Comparison of ENCODE assay signal across 12 cellular contexts in the genomic region with DNA sequence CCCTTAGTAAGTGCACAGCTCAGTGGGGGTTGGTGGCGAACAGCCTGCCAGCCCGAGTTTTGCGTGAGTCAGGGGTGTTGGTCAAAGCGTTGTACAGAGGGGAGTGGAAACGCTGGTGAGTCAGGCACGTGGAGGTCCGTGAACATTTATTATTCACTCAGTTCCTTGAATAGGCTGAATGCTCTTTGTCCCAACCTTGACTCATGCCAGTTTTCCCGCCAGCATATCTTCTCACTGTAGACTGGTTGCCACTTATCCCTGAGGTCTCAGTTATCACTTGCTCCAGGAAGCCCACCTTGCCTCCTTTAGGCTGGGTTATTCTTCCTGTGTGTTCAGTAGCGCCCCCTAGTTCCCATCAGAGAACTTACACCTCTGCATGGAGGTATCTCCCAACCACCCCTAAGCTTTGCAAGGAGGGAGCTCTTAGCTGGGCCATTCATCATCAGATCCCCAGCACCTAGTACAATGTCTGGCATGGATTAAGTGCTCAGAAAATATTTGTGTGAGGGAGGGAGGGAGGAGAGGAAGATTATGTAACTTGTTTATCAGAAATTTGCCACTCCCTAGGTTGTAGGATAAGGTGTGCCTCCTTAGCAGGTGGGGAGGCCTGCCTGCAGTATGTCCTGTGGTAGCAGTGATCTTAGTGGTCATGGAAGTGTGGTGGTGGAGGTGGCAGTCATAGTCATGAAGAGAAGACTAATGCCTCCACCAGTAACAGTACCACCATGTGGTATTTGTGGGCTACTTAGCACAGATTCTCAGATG.
DNase-seq lines count a peak whose midpoint lies in the region; ATAC-seq, FAIRE-seq and TF ChIP-seq lines count a peak whose summit lies in the region.
"Had no signal": no experiment of that assay in that cellular context is flagged by ENCODE, and none has a peak within 500 bp of the region (broad histone marks: within the 10 kb centered on the region; RNA-seq: fewer than 3 reads in every experiment).

No MANE protein-coding gene starts in this region.

- H2AK5ac ChIP-seq in IMR-90 (ENCODE audit: low read depth, low read length): peak overlapping the region; percentile 13

- no peak overlapping the region for H2BK15ac ChIP-seq in IMR-90 (ENCODE audit: low read depth, low read length)

- H3K27me3 ChIP-seq in IMR-90 (ENCODE audit: control insufficient read depth, insufficient read depth, low read length) (no peaks in the 10 kb centered on the region), GM12878 (replicated peaks in 1 of 2; ENCODE audit: control insufficient read depth in 2 of 2, insufficient read depth in 2 of 2, low read length in 1 of 2) (no peaks in the 10 kb centered on the region), right lobe of liver (no peaks in the 10 kb centered on the region), tibial nerve (no peaks in the 10 kb centered on the region)

- no peak overlapping the region for H3K56ac ChIP-seq in IMR-90 (ENCODE audit: extremely low read depth, insufficient read depth, low read length)

- ATAC-seq in IMR-90 (ENCODE audit: low read depth) (peak; percentile 58), GM12878 (peak; percentile 69), right lobe of liver (no peak)

- dilution Hi-C loops in IMR-90 (cut with HindIII; ENCODE audit: low sequenced_read_pairs, unreplicated experiment): no loop called here

- peak; percentile 6; the same call in 1 of the 2 replicates for TF ChIP-seq RAD21 in IMR-90 (IDR thresholded peaks at IDR 0.05; ENCODE audit: low read length)
- no peak for TF ChIP-seq RAD21 in GM12878 (IDR thresholded peaks at IDR 0.05; ENCODE audit: insufficient read depth, low read depth, low read length)

- H3K4ac ChIP-seq in IMR-90 (ENCODE audit: low read depth, low read length): peak overlapping the region; percentile 54

- no peak overlapping the region for H3K18ac ChIP-seq in IMR-90 (ENCODE audit: low read depth, low read length)

- peaks cover 41% of the 10 kb centered on the region for H3K36me3 ChIP-seq in IMR-90 (ENCODE audit: control insufficient read depth, insufficient read depth, low read length)
- H3K36me3 ChIP-seq in GM12878 (ENCODE audit: control insufficient read depth in 2 of 2, insufficient read depth in 2 of 2, low read length in 1 of 2): peaks cover 5 to 9% of the 10 kb centered on the region in 2 experiments; a peak in 3 of 4 replicates
- H3K36me3 ChIP-seq in right lobe of liver: no peaks in the 10 kb centered on the region
- H3K36me3 ChIP-seq in tibial nerve: peaks cover 0 to 17% (median 0%) of the 10 kb centered on the region in 3 donors

- H3K9ac ChIP-seq in IMR-90 (ENCODE audit: low read depth, low read length) (no peak overlapping the region), GM12878 (ENCODE audit: control insufficient read depth, insufficient read depth, low read length) (no peak overlapping the region)

- DNase-seq in EL: peak; percentile 28
- DNase-seq in IMR-90: peak; percentile 68
- no peak for DNase-seq in GM12878 (ENCODE audit: low read depth, low spot score)
- no peak for DNase-seq in right lobe of liver
- DNase-seq in tibial nerve (ENCODE audit: low spot score in 2 of 2): no peak
- no peak for DNase-seq in middle frontal gyrus (ENCODE audit: extremely low spot score, low spot score)
- DNase-seq in NCI-H1417 (lab: John Stamatoyannopoulos, UW): no peak
- no peak for DNase-seq in activated CD4-positive, alpha-beta T cell treated with anti-CD3 and anti-CD28 coated beads for 4 hours
- DNase-seq: activated CD4-positive, alpha-beta memory T cell treated with anti-CD3 and anti-CD28 coated beads for 36 hours; NCI-H226 had no signal

- TF ChIP-seq POLR2A in IMR-90 (IDR thresholded peaks at IDR 0.05; ENCODE audit: low read depth, low read length) (no peak), GM12878 (IDR thresholded peaks at IDR 0.05; ENCODE audit: low read depth, low read length) (no peak), right lobe of liver (IDR thresholded peaks at IDR 0.05) (no peak), tibial nerve (IDR thresholded peaks at IDR 0.05) (no peak)

- WGBS in IMR-90 (ENCODE audit: extremely low coverage in 2 of 2, insufficient read length in 1 of 2), 2 experiments: no CpG with 5 or more reads among the region's 9 CpGs
- WGBS in GM12878 (ENCODE audit: insufficient coverage, insufficient replicate concordance, low lambda C conversion rate, missing lambda C conversion rate): 77% methylated on average over 9 of the region's 9 CpGs
- 90% methylated on average over 8 of the region's 9 CpGs for WGBS in right lobe of liver (ENCODE audit: insufficient coverage, low coverage, low lambda C conversion rate, missing lambda C conversion rate)
- WGBS in tibial nerve, 2 donors: 78 to 81% methylated on average over 9 of the region's 9 CpGs

- peak overlapping the region; percentile 1 for H3K14ac ChIP-seq in IMR-90 (replicated peaks; ENCODE audit: low read depth, low read length)

- no peak for FAIRE-seq in GM12878 (lab: Jason Lieb, UNC)
- FAIRE-seq: endometrium, GM18507 had no signal

- H3K23ac ChIP-seq in IMR-90 (ENCODE audit: low read depth, low read length): peak overlapping the region; percentile 26; the same call in 1 of the 2 replicates

- TF ChIP-seq EP300 in GM12878 (IDR thresholded peaks at IDR 0.05; ENCODE audit: borderline replicate concordance in 1 of 2, control insufficient read depth in 1 of 2, low read depth in 2 of 2, low read length in 2 of 2): no peak
- no peak for TF ChIP-seq EP300 in tibial nerve (IDR thresholded peaks at IDR 0.05)

- peaks cover 3% of the 10 kb centered on the region for H4K20me1 ChIP-seq in IMR-90 (ENCODE audit: insufficient read depth, low read length)
- H4K20me1 ChIP-seq in GM12878 (ENCODE audit: control insufficient read depth, insufficient read depth): no peaks in the 10 kb centered on the region

- no peak overlapping the region for H4K5ac ChIP-seq in IMR-90 (ENCODE audit: low read depth, low read length)

- H3K4me3 ChIP-seq in IMR-90 (ENCODE audit: insufficient read depth, low read depth, low read length) (no peak overlapping the region), GM12878 (no peak overlapping the region), right lobe of liver (no peak overlapping the region), tibial nerve (no peak overlapping the region)

- H3K9me1 ChIP-seq in IMR-90 (ENCODE audit: insufficient read depth, low read length): peaks cover 37% of the 10 kb centered on the region

- no peak overlapping the region for H3K4me2 ChIP-seq in IMR-90 (ENCODE audit: low read depth, low read length)
- no peak overlapping the region for H3K4me2 ChIP-seq in GM12878 (ENCODE audit: control insufficient read depth, insufficient read depth)

- intact Hi-C loops in IMR-90 (cut with micrococcal nuclease) (loop anchor here (5.0 kb wide), 3 partner anchors 70 to 175 kb away; a partner anchor contains a TSS), GM12878 (cut with micrococcal nuclease; ENCODE audit: unreplicated experiment) (no loop called here), right lobe of liver (cut with DNase I) (no loop called here)

- peak overlapping the region; percentile 68 for H4K91ac ChIP-seq in IMR-90 (ENCODE audit: insufficient read depth, low read depth, low read length)

- CTCF ChIA-PET in IMR-90 (lab: Yijun Ruan, JAX) (interaction anchor here (0.6 to 1.3 kb wide), 2 partner anchors 20 to 65 kb away, joined by 3 read pairs; no protein-coding TSS in a partner anchor), GM12878 (lab: Yijun Ruan, JAX) (interaction anchor here (0.6 to 4.9 kb wide), 14 partner anchors 8 to 408 kb away, joined by 3 to 58 read pairs (median 4); no protein-coding TSS in a partner anchor)

- POLR2A ChIA-PET in IMR-90 (lab: Charles Lee; ENCODE audit: unreplicated experiment): no interaction called here
- POLR2A ChIA-PET in GM12878 (lab: Charles Lee): interaction anchor here (0.6 kb wide), 1 partner anchor 48 kb away, joined by 3 read pairs; no protein-coding TSS in a partner anchor

- H2BK120ac ChIP-seq in IMR-90 (ENCODE audit: low read depth, low read length): 0 out of 2 replicates have a peak overlapping the region, but pooled peaks have one; percentile 11

- peak overlapping the region; percentile 66 for H2AK9ac ChIP-seq in IMR-90 (replicated peaks; ENCODE audit: low read depth, low read length, poor library complexity)

- H3K27ac ChIP-seq in IMR-90 (ENCODE audit: insufficient read depth, low read length): no peak overlapping the region
- H3K27ac ChIP-seq in GM12878 (ENCODE audit: control insufficient read depth, insufficient read depth): no peak overlapping the region
- no peak overlapping the region for H3K27ac ChIP-seq in right lobe of liver
- H3K27ac ChIP-seq in tibial nerve: peak overlapping the region in 2 of 4 donors; percentile 27 to 55

- no peaks in the 10 kb centered on the region for H3K79me2 ChIP-seq in GM12878 (ENCODE audit: control insufficient read depth, insufficient read depth, low read length)

- RAD21 ChIA-PET in GM12878 (lab: Charles Lee; ENCODE audit: unreplicated experiment): interaction anchor here (0.8 to 2.2 kb wide), 2 partner anchors 17 to 73 kb away, joined by 3 to 10 read pairs; no protein-coding TSS in a partner anchor

- peak overlapping the region; percentile 30 for H2BK5ac ChIP-seq in IMR-90 (ENCODE audit: low read depth, low read length, poor library complexity, severe bottlenecking)

- peak overlapping the region; percentile 49; the same call in 1 of the 2 replicates for H2BK20ac ChIP-seq in IMR-90 (ENCODE audit: low read depth, low read length)

- BruUV-seq in IMR-90 (replicated peaks; lab: Mats Ljungman, UMichigan) (no TSS peak), GM12878 (replicated peaks; lab: Mats Ljungman, UMichigan) (no TSS peak)

- TF ChIP-seq CTCF in IMR-90 (conservative IDR thresholded peaks at IDR 0.05; ENCODE audit: low read depth, low read length) (peak; percentile 30), GM12878 (IDR thresholded peaks at IDR 0.05 in 2 of 3, conservative IDR thresholded peaks at IDR 0.05 in 1 of 3; ENCODE audit: control insufficient read depth in 2 of 3, extremely low read depth in 1 of 3, insufficient read depth in 1 of 3, low read depth in 3 of 3, low read length in 3 of 3) (peak in 2 of 3 experiments; percentile 55 to 59; a peak in 4 of 6 replicates), right lobe of liver (IDR thresholded peaks at IDR 0.05) (peak in 3 of 4 donors; percentile 20 to 41 (median 21)), tibial nerve (IDR thresholded peaks at IDR 0.05) (no peak)

- H3K9me3 ChIP-seq in IMR-90 (ENCODE audit: control insufficient read depth, insufficient read depth, low read length) (peaks cover 7% of the 10 kb centered on the region), GM12878 (replicated peaks; ENCODE audit: control insufficient read depth, insufficient read depth, low read length) (peaks cover 6% of the 10 kb centered on the region; the same call in 2 of the 3 replicates), right lobe of liver (no peaks in the 10 kb centered on the region), tibial nerve (peaks cover 0 to 7% (median 0%) of the 10 kb centered on the region in 4 donors)

- SMC1A ChIA-PET in GM12878 (lab: Charles Lee; ENCODE audit: uncharacterized antibody, unreplicated experiment): interaction anchor here (0.7 to 1.9 kb wide), 4 partner anchors 12 to 394 kb away, joined by 3 to 6 read pairs (median 3); no protein-coding TSS in a partner anchor

- in situ Hi-C loops in IMR-90 (cut with MboI; ENCODE audit: low sequenced_read_pairs): no loop called here
- in situ Hi-C loops in GM12878 (cut with MboI): no loop called here

- peak overlapping the region; percentile 61 for H2AFZ ChIP-seq in IMR-90 (replicated peaks; ENCODE audit: low read length, poor library complexity)
- no peak overlapping the region for H2AFZ ChIP-seq in GM12878 (ENCODE audit: control insufficient read depth, low read depth, low read length)

- H3K79me1 ChIP-seq in IMR-90 (ENCODE audit: low read depth in 1 of 2, low read length in 2 of 2): peaks cover 12 to 51% of the 10 kb centered on the region in 2 experiments; a peak in 3 of 4 replicates

- H3K4me1 ChIP-seq in IMR-90 (ENCODE audit: control insufficient read depth, insufficient read depth, low read length): peaks cover 17% of the 10 kb centered on the region
- H3K4me1 ChIP-seq in GM12878 (ENCODE audit: control insufficient read depth, insufficient read depth, low read length): no peaks in the 10 kb centered on the region
- no peaks in the 10 kb centered on the region for H3K4me1 ChIP-seq in right lobe of liver
- H3K4me1 ChIP-seq in tibial nerve: peaks cover 0 to 36% (median 10%) of the 10 kb centered on the region in 4 donors

- peak overlapping the region in 1 of 2 experiments; percentile 5; a peak in 1 of 4 replicates for H4K8ac ChIP-seq in IMR-90 (ENCODE audit: low read depth in 2 of 2, low read length in 2 of 2)

Comparison
In these comparisons a context has a peak if more than half of its experiments do, and no peak if none do; other contexts are left out.
1. DNase-seq: peak in EL (single experiment) and IMR-90 (single experiment); none in GM12878 (single experiment), right lobe of liver (0 of 3), tibial nerve (0 of 2), middle frontal gyrus (single experiment), NCI-H1417 (0 of 3) and activated CD4-positive, alpha-beta T cell treated with anti-CD3 and anti-CD28 coated beads for 4 hours (0 of 2).
2. ATAC-seq: peak in IMR-90 (single experiment) and GM12878 (single experiment); none in right lobe of liver (0 of 4).
3. CTCF ChIP-seq: peak in IMR-90 (single experiment), GM12878 (2 of 3) and right lobe of liver (3 of 4); none in tibial nerve (0 of 5).